1 cellular context compared by ENCODE assay signal in genomic region chr20:652611-653109, GRCh38.
TF ChIP-seq lines count a peak whose summit lies in the region.

No MANE protein-coding gene starts in this region.

TF ChIP-seq in HepG2, 621 proteins besides CTCF, POLR2A, EP300 and RAD21 (continued from another document and continues in another):
- TF ChIP-seq NFKB2 (CRISPR knock-in tag; IDR thresholded peaks at IDR 0.05; ENCODE audit: borderline replicate concordance), result peak; percentile 58; the same call in 1 of the 2 replicates
- 0 out of 2 replicates have a peak, but pooled peaks have one; percentile 34 for TF ChIP-seq SSRP1 (CRISPR knock-in tag; IDR thresholded peaks at IDR 0.05)
- TF ChIP-seq, protein P1, sequence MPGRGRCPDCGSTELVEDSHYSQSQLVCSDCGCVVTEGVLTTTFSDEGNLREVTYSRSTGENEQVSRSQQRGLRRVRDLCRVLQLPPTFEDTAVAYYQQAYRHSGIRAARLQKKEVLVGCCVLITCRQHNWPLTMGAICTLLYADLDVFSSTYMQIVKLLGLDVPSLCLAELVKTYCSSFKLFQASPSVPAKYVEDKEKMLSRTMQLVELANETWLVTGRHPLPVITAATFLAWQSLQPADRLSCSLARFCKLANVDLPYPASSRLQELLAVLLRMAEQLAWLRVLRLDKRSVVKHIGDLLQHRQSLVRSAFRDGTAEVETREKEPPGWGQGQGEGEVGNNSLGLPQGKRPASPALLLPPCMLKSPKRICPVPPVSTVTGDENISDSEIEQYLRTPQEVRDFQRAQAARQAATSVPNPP (CRISPR knock-in tag; IDR thresholded peaks at IDR 0.05), result no peak
- TF ChIP-seq HNRNPL (IDR thresholded peaks at IDR 0.05; ENCODE audit: low read depth, low read length), result 0 out of 2 replicates have a peak, but pooled peaks have one; percentile 46
- TF ChIP-seq TP53 (CRISPR knock-in tag; conservative IDR thresholded peaks at IDR 0.05), result no peak
- TF ChIP-seq PAX8 (CRISPR knock-in tag; IDR thresholded peaks at IDR 0.05; ENCODE audit: borderline replicate concordance), result 0 out of 2 replicates have a peak, but pooled peaks have one; percentile 23
- no peak; the same call in 1 of the 2 replicates for TF ChIP-seq ZFP36L1 (CRISPR knock-in tag; IDR thresholded peaks at IDR 0.05)
- peak; percentile 91 for TF ChIP-seq AGO2 (optimal IDR thresholded peaks at IDR 0.05; ENCODE audit: low read depth, low read length)
- TF ChIP-seq MTF1 (CRISPR knock-in tag; IDR thresholded peaks at IDR 0.05), result no peak
- TF ChIP-seq STAT5B (CRISPR knock-in tag; IDR thresholded peaks at IDR 0.05), result no peak
- no peak for TF ChIP-seq REL (CRISPR knock-in tag; conservative IDR thresholded peaks at IDR 0.05)
- 0 out of 2 replicates have a peak, but pooled peaks have one; percentile 9 for TF ChIP-seq ZNF737 (CRISPR knock-in tag; IDR thresholded peaks at IDR 0.05; ENCODE audit: borderline replicate concordance)
- TF ChIP-seq ZNF101 (CRISPR knock-in tag; IDR thresholded peaks at IDR 0.05; ENCODE audit: borderline replicate concordance, low read depth), result 0 out of 2 replicates have a peak, but pooled peaks have one; percentile 10
- no peak for TF ChIP-seq ISL2 (CRISPR knock-in tag; IDR thresholded peaks at IDR 0.05)
- no peak for TF ChIP-seq SOX5 (CRISPR knock-in tag; IDR thresholded peaks at IDR 0.05; ENCODE audit: borderline replicate concordance)
- TF ChIP-seq RFX1 (IDR thresholded peaks at IDR 0.05), result no peak
- TF ChIP-seq NFIB (CRISPR knock-in tag; IDR thresholded peaks at IDR 0.05; ENCODE audit: borderline replicate concordance), result no peak
- no peak for TF ChIP-seq ZNF343 (CRISPR knock-in tag; IDR thresholded peaks at IDR 0.05)
- TF ChIP-seq, protein P2, sequence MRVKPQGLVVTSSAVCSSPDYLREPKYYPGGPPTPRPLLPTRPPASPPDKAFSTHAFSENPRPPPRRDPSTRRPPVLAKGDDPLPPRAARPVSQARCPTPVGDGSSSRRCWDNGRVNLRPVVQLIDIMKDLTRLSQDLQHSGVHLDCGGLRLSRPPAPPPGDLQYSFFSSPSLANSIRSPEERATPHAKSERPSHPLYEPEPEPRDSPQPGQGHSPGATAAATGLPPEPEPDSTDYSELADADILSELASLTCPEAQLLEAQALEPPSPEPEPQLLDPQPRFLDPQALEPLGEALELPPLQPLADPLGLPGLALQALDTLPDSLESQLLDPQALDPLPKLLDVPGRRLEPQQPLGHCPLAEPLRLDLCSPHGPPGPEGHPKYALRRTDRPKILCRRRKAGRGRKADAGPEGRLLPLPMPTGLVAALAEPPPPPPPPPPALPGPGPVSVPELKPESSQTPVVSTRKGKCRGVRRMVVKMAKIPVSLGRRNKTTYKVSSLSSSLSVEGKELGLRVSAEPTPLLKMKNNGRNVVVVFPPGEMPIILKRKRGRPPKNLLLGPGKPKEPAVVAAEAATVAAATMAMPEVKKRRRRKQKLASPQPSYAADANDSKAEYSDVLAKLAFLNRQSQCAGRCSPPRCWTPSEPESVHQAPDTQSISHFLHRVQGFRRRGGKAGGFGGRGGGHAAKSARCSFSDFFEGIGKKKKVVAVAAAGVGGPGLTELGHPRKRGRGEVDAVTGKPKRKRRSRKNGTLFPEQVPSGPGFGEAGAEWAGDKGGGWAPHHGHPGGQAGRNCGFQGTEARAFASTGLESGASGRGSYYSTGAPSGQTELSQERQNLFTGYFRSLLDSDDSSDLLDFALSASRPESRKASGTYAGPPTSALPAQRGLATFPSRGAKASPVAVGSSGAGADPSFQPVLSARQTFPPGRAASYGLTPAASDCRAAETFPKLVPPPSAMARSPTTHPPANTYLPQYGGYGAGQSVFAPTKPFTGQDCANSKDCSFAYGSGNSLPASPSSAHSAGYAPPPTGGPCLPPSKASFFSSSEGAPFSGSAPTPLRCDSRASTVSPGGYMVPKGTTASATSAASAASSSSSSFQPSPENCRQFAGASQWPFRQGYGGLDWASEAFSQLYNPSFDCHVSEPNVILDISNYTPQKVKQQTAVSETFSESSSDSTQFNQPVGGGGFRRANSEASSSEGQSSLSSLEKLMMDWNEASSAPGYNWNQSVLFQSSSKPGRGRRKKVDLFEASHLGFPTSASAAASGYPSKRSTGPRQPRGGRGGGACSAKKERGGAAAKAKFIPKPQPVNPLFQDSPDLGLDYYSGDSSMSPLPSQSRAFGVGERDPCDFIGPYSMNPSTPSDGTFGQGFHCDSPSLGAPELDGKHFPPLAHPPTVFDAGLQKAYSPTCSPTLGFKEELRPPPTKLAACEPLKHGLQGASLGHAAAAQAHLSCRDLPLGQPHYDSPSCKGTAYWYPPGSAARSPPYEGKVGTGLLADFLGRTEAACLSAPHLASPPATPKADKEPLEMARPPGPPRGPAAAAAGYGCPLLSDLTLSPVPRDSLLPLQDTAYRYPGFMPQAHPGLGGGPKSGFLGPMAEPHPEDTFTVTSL (CRISPR knock-in tag; IDR thresholded peaks at IDR 0.05; ENCODE audit: borderline replicate concordance), result no peak
- no peak for TF ChIP-seq ARNT (IDR thresholded peaks at IDR 0.05)
- no peak for TF ChIP-seq ZNF18 (CRISPR knock-in tag; IDR thresholded peaks at IDR 0.05; ENCODE audit: insufficient replicate concordance)
- TF ChIP-seq, protein P3, sequence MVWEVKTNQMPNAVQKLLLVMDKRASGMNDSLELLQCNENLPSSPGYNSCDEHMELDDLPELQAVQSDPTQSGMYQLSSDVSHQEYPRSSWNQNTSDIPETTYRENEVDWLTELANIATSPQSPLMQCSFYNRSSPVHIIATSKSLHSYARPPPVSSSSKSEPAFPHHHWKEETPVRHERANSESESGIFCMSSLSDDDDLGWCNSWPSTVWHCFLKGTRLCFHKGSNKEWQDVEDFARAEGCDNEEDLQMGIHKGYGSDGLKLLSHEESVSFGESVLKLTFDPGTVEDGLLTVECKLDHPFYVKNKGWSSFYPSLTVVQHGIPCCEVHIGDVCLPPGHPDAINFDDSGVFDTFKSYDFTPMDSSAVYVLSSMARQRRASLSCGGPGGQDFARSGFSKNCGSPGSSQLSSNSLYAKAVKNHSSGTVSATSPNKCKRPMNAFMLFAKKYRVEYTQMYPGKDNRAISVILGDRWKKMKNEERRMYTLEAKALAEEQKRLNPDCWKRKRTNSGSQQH (CRISPR knock-in tag; IDR thresholded peaks at IDR 0.05; ENCODE audit: low read depth), result no peak
- no peak for TF ChIP-seq SMAD3 (CRISPR knock-in tag; IDR thresholded peaks at IDR 0.05)
- no peak; the same call in 1 of the 2 replicates for TF ChIP-seq SAFB2 (CRISPR knock-in tag; IDR thresholded peaks at IDR 0.05; ENCODE audit: borderline replicate concordance, low read depth)
- TF ChIP-seq SP140L (CRISPR knock-in tag; IDR thresholded peaks at IDR 0.05; ENCODE audit: borderline replicate concordance), result 0 out of 2 replicates have a peak, but pooled peaks have one; percentile 41
- TF ChIP-seq TBP (CRISPR knock-in tag; IDR thresholded peaks at IDR 0.05), result no peak
- TF ChIP-seq ZNF761 (CRISPR knock-in tag; conservative IDR thresholded peaks at IDR 0.05), result no peak
- TF ChIP-seq GMEB2 (CRISPR knock-in tag; IDR thresholded peaks at IDR 0.05; ENCODE audit: low read depth), result no peak
- TF ChIP-seq SIN3A (IDR thresholded peaks at IDR 0.05; ENCODE audit: borderline replicate concordance, low read depth, low read length), result no peak; the same call in 1 of the 2 replicates
- TF ChIP-seq CHD2 (IDR thresholded peaks at IDR 0.05; ENCODE audit: low read depth, low read length), result no peak
- no peak for TF ChIP-seq TBL1XR1 (IDR thresholded peaks at IDR 0.05; ENCODE audit: borderline replicate concordance, low read length, partially characterized antibody)
- no peak for TF ChIP-seq PAWR (CRISPR knock-in tag; IDR thresholded peaks at IDR 0.05; ENCODE audit: borderline replicate concordance)
- TF ChIP-seq, protein P4, sequence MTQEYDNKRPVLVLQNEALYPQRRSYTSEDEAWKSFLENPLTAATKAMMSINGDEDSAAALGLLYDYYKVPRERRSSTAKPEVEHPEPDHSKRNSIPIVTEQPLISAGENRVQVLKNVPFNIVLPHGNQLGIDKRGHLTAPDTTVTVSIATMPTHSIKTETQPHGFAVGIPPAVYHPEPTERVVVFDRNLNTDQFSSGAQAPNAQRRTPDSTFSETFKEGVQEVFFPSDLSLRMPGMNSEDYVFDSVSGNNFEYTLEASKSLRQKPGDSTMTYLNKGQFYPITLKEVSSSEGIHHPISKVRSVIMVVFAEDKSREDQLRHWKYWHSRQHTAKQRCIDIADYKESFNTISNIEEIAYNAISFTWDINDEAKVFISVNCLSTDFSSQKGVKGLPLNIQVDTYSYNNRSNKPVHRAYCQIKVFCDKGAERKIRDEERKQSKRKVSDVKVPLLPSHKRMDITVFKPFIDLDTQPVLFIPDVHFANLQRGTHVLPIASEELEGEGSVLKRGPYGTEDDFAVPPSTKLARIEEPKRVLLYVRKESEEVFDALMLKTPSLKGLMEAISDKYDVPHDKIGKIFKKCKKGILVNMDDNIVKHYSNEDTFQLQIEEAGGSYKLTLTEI (CRISPR knock-in tag; conservative IDR thresholded peaks at IDR 0.05), result no peak
- TF ChIP-seq ZNF549 (CRISPR knock-in tag; IDR thresholded peaks at IDR 0.05), result no peak
- TF ChIP-seq ZIK1 (CRISPR knock-in tag; IDR thresholded peaks at IDR 0.05; ENCODE audit: borderline replicate concordance, low read depth), result no peak
- no peak for TF ChIP-seq NFYC (CRISPR knock-in tag; IDR thresholded peaks at IDR 0.05)
- no peak for TF ChIP-seq SMAD1 (CRISPR knock-in tag; IDR thresholded peaks at IDR 0.05; ENCODE audit: borderline replicate concordance, low read depth)
- TF ChIP-seq TCF7 (IDR thresholded peaks at IDR 0.05; ENCODE audit: low read depth), result no peak
- no peak for TF ChIP-seq MYC (CRISPR knock-in tag; IDR thresholded peaks at IDR 0.05; ENCODE audit: borderline replicate concordance)
- no peak for TF ChIP-seq ZNF281 (CRISPR knock-in tag; IDR thresholded peaks at IDR 0.05; ENCODE audit: borderline replicate concordance)
- peak; percentile 97 for TF ChIP-seq ADNP (CRISPR knock-in tag; IDR thresholded peaks at IDR 0.05)
- TF ChIP-seq TARDBP (CRISPR knock-in tag; IDR thresholded peaks at IDR 0.05), result no peak
- TF ChIP-seq NR1H2 (CRISPR knock-in tag; IDR thresholded peaks at IDR 0.05; ENCODE audit: borderline replicate concordance, low read depth), result no peak; the same call in 1 of the 2 replicates
- TF ChIP-seq, protein P5, sequence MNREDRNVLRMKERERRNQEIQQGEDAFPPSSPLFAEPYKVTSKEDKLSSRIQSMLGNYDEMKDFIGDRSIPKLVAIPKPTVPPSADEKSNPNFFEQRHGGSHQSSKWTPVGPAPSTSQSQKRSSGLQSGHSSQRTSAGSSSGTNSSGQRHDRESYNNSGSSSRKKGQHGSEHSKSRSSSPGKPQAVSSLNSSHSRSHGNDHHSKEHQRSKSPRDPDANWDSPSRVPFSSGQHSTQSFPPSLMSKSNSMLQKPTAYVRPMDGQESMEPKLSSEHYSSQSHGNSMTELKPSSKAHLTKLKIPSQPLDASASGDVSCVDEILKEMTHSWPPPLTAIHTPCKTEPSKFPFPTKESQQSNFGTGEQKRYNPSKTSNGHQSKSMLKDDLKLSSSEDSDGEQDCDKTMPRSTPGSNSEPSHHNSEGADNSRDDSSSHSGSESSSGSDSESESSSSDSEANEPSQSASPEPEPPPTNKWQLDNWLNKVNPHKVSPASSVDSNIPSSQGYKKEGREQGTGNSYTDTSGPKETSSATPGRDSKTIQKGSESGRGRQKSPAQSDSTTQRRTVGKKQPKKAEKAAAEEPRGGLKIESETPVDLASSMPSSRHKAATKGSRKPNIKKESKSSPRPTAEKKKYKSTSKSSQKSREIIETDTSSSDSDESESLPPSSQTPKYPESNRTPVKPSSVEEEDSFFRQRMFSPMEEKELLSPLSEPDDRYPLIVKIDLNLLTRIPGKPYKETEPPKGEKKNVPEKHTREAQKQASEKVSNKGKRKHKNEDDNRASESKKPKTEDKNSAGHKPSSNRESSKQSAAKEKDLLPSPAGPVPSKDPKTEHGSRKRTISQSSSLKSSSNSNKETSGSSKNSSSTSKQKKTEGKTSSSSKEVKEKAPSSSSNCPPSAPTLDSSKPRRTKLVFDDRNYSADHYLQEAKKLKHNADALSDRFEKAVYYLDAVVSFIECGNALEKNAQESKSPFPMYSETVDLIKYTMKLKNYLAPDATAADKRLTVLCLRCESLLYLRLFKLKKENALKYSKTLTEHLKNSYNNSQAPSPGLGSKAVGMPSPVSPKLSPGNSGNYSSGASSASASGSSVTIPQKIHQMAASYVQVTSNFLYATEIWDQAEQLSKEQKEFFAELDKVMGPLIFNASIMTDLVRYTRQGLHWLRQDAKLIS (CRISPR knock-in tag; IDR thresholded peaks at IDR 0.05), result no peak
- no peak for TF ChIP-seq WIZ (CRISPR knock-in tag; IDR thresholded peaks at IDR 0.05)
- TF ChIP-seq NR2F1 (CRISPR knock-in tag; IDR thresholded peaks at IDR 0.05), result no peak; a peak in 2 of 4 replicates
